ENCODE assay signal across 7 cellular contexts in the genomic region with DNA sequence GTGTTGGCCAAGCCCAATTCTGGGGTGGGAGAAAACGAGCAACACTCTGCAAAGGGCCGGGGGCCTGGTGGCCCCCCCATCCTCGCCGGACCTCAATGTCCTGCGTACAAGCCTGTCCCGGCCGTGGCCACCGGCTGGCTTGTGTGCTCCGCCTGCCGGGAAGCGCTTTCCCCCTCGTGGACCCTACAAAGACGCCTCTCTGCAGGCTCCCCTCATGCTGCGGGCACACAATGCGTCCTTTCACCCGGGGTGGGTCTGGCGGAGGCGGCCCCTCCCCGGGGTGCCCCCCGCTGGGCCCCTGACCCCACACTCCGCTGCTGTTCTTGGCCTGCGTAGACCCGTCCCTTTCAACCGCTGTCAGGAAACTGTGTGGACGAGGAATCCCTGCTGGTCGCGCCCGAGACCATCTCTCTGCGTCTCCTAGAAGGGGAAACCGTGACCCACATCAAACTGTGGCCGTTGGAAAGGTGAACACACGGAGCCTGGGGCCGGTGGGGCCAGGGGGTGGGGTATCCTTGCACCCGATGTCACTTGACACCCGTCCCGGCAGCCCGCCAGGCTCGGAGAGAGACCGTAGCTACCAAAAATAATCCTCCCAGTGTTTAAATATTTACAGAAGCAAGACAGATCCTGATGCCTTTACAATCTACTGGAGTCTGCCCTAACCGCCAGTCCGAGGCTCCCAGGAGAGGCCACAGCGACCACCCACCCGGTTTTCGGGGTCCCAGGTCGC. TPM values are rescaled to one million over a fixed set of nuclear protein-coding genes. Genes with fewer than 3 reads are reported as not detected.
DNase-seq lines count a peak whose midpoint lies in the region; ATAC-seq and TF ChIP-seq lines count a peak whose summit lies in the region.

No MANE protein-coding gene starts in this region.

- H3K27ac ChIP-seq in HEK293 (ENCODE audit: extremely low read depth, low read depth, low read length), result peak overlapping the region; percentile 85

- peak overlapping the region; percentile 13 for H3K4me3 ChIP-seq in HEK293 (ENCODE audit: low read depth, low read length)

- TF ChIP-seq CTCF in HEK293 (tag by site-specific recombination; IDR thresholded peaks at IDR 0.05), result 0 out of 2 replicates have a peak, but pooled peaks have one; percentile 37
- peak; percentile 18 for TF ChIP-seq CTCF in natural killer cell (IDR thresholded peaks at IDR 0.05)

- CTCF ChIA-PET in HEK293 (lab: Yijun Ruan, JAX), result interaction anchor here (0.8 to 3.5 kb wide), 8 partner anchors 16 to 275 kb away, joined by 3 to 28 read pairs (median 6); no protein-coding TSS in a partner anchor

- POLR2A ChIA-PET in HEK293 (lab: Yijun Ruan, JAX), result interaction anchor here (0.6 to 1.0 kb wide), 3 partner anchors 157 to 1576 kb away, joined by 4 to 10 read pairs (median 4); no protein-coding TSS in a partner anchor

- H3K4me1 Mint-ChIP-seq in effector memory CD8-positive, alpha-beta T cell (ENCODE audit: low read depth in 2 of 2), result peaks cover 17 to 27% of the 10 kb centered on the region in 2 donors
- peaks cover 23 to 27% of the 10 kb centered on the region in 2 donors for H3K4me1 Mint-ChIP-seq in natural killer cell

- peaks cover 11% of the 10 kb centered on the region for H3K36me3 Mint-ChIP-seq in effector memory CD8-positive, alpha-beta T cell (ENCODE audit: insufficient read depth)
- H3K36me3 Mint-ChIP-seq in natural killer cell, result no peaks in the 10 kb centered on the region

- ATAC-seq in effector memory CD8-positive, alpha-beta T cell (replicated peaks), result peak; percentile 11
- peak in 2 of 3 donors; percentile 8 to 21 for ATAC-seq in natural killer cell
- ATAC-seq in GM18861 (IDR thresholded peaks at IDR 0.05; ENCODE audit: unreplicated experiment), result no peak

- H3K27ac Mint-ChIP-seq in effector memory CD8-positive, alpha-beta T cell, result peak overlapping the region in 1 of 2 donors; percentile 80
- peak overlapping the region in 1 of 2 donors; percentile 58 for H3K27ac Mint-ChIP-seq in natural killer cell

- peaks cover 36% of the 10 kb centered on the region for H3K4me1 ChIP-seq in HEK293 (ENCODE audit: control insufficient read depth, insufficient read depth, low read length)

- DNase-seq in NCI-H774 (lab: John Stamatoyannopoulos, UW) (peak; percentile 38), natural killer cell (no peak), AG08395 (ENCODE audit: low spot score) (no peak)
- no peak for DNase-seq in effector memory CD8-positive, alpha-beta T cell
- DNase-seq in stimulated activated naive CD4-positive, alpha-beta T cell treated with Interleukin-2 at 50 U/mL for 16 hours (lab: John Stamatoyannopoulos, UW), result no peak

- H3K27me3 Mint-ChIP-seq in effector memory CD8-positive, alpha-beta T cell, result peaks cover 0 to 6% of the 10 kb centered on the region in 2 donors
- peaks cover 8 to 18% of the 10 kb centered on the region in 2 donors for H3K27me3 Mint-ChIP-seq in natural killer cell (ENCODE audit: low read depth in 2 of 2)

- H3K4me3 Mint-ChIP-seq in effector memory CD8-positive, alpha-beta T cell, result peak overlapping the region; percentile 79 to 80
- peak overlapping the region; percentile 70 for H3K4me3 Mint-ChIP-seq in natural killer cell

- H3K36me3 ChIP-seq in HEK293 (ENCODE audit: control insufficient read depth in 2 of 2, insufficient read depth in 1 of 2, low read length in 2 of 2), result no peaks in the 10 kb centered on the region

- H3K9me3 ChIP-seq in HEK293 (ENCODE audit: control insufficient read depth, insufficient read depth, low read depth, low read length), result no peaks in the 10 kb centered on the region

- intact Hi-C loops in natural killer cell (cut with micrococcal nuclease), result loop anchor here (5.0 kb wide), 1 partner anchor 250 kb away; no protein-coding TSS in a partner anchor

- no peaks in the 10 kb centered on the region for H3K9me3 Mint-ChIP-seq in effector memory CD8-positive, alpha-beta T cell
- H3K9me3 Mint-ChIP-seq in natural killer cell, result no peaks in the 10 kb centered on the region

TF ChIP-seq in HEK293, 187 proteins besides CTCF, POLR2A, EP300 and RAD21 (continues in another document):
- 0 out of 2 replicates have a peak, but pooled peaks have one; percentile 24 for TF ChIP-seq ZSCAN16 (tag by site-specific recombination; IDR thresholded peaks at IDR 0.05)
- TF ChIP-seq, protein P1, sequence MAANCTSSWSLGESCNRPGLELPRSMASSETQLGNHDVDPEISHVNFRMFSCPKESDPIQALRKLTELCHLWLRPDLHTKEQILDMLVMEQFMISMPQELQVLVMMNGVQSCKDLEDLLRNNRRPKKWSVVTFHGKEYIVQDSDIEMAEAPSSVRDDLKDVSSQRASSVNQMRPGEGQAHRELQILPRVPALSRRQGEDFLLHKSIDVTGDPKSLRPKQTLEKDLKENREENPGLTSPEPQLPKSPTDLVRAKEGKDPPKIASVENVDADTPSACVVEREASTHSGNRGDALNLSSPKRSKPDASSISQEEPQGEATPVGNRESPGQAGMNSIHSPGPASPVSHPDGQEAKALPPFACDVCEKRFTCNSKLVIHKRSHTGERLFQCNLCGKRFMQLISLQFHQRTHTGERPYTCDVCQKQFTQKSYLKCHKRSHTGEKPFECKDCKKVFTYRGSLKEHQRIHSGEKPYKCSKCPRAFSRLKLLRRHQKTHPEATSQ (tag by site-specific recombination; IDR thresholded peaks at IDR 0.05), result 0 out of 2 replicates have a peak, but pooled peaks have one; percentile 59
- 0 out of 2 replicates have a peak, but pooled peaks have one; percentile 4 for TF ChIP-seq SP2 (tag by site-specific recombination; IDR thresholded peaks at IDR 0.05)
- TF ChIP-seq SCRT2 (tag by site-specific recombination; IDR thresholded peaks at IDR 0.05), result 0 out of 2 replicates have a peak, but pooled peaks have one; percentile 27
- TF ChIP-seq, protein P2, sequence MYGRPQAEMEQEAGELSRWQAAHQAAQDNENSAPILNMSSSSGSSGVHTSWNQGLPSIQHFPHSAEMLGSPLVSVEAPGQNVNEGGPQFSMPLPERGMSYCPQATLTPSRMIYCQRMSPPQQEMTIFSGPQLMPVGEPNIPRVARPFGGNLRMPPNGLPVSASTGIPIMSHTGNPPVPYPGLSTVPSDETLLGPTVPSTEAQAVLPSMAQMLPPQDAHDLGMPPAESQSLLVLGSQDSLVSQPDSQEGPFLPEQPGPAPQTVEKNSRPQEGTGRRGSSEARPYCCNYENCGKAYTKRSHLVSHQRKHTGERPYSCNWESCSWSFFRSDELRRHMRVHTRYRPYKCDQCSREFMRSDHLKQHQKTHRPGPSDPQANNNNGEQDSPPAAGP (tag by site-specific recombination; IDR thresholded peaks at IDR 0.05), result peak; percentile 58; the same call in 1 of the 2 replicates
- TF ChIP-seq, protein P3, sequence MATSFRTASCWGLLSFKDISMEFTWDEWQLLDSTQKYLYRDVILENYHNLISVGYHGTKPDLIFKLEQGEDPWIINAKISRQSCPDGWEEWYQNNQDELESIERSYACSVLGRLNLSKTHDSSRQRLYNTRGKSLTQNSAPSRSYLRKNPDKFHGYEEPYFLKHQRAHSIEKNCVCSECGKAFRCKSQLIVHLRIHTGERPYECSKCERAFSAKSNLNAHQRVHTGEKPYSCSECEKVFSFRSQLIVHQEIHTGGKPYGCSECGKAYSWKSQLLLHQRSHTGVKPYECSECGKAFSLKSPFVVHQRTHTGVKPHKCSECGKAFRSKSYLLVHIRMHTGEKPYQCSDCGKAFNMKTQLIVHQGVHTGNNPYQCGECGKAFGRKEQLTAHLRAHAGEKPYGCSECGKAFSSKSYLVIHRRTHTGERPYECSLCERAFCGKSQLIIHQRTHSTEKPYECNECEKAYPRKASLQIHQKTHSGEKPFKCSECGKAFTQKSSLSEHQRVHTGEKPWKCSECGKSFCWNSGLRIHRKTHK (tag by site-specific recombination; IDR thresholded peaks at IDR 0.05), result no peak
- peak; percentile 77 for TF ChIP-seq ZEB2 (tag by site-specific recombination; IDR thresholded peaks at IDR 0.05)
- peak; percentile 40; the same call in 1 of the 2 replicates for TF ChIP-seq ZNF561 (tag by site-specific recombination; IDR thresholded peaks at IDR 0.05; ENCODE audit: borderline replicate concordance)
- peak; percentile 98 for TF ChIP-seq GLIS2 (tag by site-specific recombination; IDR thresholded peaks at IDR 0.05)
- TF ChIP-seq ZSCAN30 (tag by site-specific recombination; IDR thresholded peaks at IDR 0.05), result peak; percentile 72
- 0 out of 2 replicates have a peak, but pooled peaks have one; percentile 22 for TF ChIP-seq YY2 (tag by site-specific recombination; IDR thresholded peaks at IDR 0.05)
- 0 out of 2 replicates have a peak, but pooled peaks have one; percentile 17 for TF ChIP-seq ZNF623 (tag by site-specific recombination; IDR thresholded peaks at IDR 0.05)
- TF ChIP-seq, protein P4, sequence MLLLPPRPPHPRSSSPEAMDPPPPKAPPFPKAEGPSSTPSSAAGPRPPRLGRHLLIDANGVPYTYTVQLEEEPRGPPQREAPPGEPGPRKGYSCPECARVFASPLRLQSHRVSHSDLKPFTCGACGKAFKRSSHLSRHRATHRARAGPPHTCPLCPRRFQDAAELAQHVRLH (tag by site-specific recombination; IDR thresholded peaks at IDR 0.05), result peak; percentile 10; the same call in 1 of the 2 replicates
- TF ChIP-seq ZBTB48 (tag by site-specific recombination; IDR thresholded peaks at IDR 0.05), result peak; percentile 65; the same call in 1 of the 2 replicates
- TF ChIP-seq, protein P5, sequence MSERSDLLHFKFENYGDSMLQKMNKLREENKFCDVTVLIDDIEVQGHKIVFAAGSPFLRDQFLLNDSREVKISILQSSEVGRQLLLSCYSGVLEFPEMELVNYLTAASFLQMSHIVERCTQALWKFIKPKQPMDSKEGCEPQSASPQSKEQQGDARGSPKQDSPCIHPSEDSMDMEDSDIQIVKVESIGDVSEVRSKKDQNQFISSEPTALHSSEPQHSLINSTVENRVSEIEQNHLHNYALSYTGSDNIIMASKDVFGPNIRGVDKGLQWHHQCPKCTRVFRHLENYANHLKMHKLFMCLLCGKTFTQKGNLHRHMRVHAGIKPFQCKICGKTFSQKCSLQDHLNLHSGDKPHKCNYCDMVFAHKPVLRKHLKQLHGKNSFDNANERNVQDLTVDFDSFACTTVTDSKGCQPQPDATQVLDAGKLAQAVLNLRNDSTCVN (tag by site-specific recombination; optimal IDR thresholded peaks at IDR 0.05), result peak; percentile 41
- peak; percentile 9; the same call in 1 of the 2 replicates for TF ChIP-seq ZNF558 (tag by site-specific recombination; IDR thresholded peaks at IDR 0.05)
- no peak for TF ChIP-seq ZNF837 (tag by site-specific recombination; IDR thresholded peaks at IDR 0.05)
- peak; percentile 29; the same call in 1 of the 2 replicates for TF ChIP-seq ZBTB17 (tag by site-specific recombination; IDR thresholded peaks at IDR 0.05)
- peak; percentile 88 for TF ChIP-seq BCL11A (tag by site-specific recombination; IDR thresholded peaks at IDR 0.05; ENCODE audit: low read depth)
- TF ChIP-seq ZNF223 (tag by site-specific recombination; IDR thresholded peaks at IDR 0.05), result no peak
- peak; percentile 69 for TF ChIP-seq ZNF335 (tag by site-specific recombination; conservative IDR thresholded peaks at IDR 0.05)
- TF ChIP-seq YY1 (tag by site-specific recombination; IDR thresholded peaks at IDR 0.05), result peak; percentile 59; the same call in 1 of the 2 replicates

RNA-seq across cellular contexts. Expression of a gene that starts 43.6 kb away (rescaled TPM):
- total RNA-seq in natural killer cell, result under 1 TPM; 0.49 to 1.00 (median 0.65) TPM

RNA-seq across cellular contexts. Expression of a gene that starts 44.4 kb away (rescaled TPM):
- 1 to 10 TPM in 2 of 3 donors, under 1 TPM in 1; 0.95 to 2.4 (median 1.5) TPM for total RNA-seq in natural killer cell
